In genomic region chr12:52010692-52011601, GRCh38 we compare ENCODE assay signal across 9 cellular contexts. TPM values are rescaled to one million over a fixed set of nuclear protein-coding genes. Genes with fewer than 3 reads are reported as not detected.
DNase-seq lines count a peak whose midpoint lies in the region; ATAC-seq and TF ChIP-seq lines count a peak whose summit lies in the region.
"Had no signal": no experiment of that assay in that cellular context is flagged by ENCODE, and none has a peak within 500 bp of the region (broad histone marks: within the 10 kb centered on the region; RNA-seq: fewer than 3 reads in every experiment).

No MANE protein-coding gene starts in this region.

- in situ Hi-C loops in HAP-1 (cut with MboI; ENCODE audit: low sequenced_read_pairs): no loop called here

- H3K9me3 ChIP-seq in heart right ventricle: no peaks in the 10 kb centered on the region
- H3K9me3 ChIP-seq in duodenal mucosa (ENCODE audit: control insufficient read depth in 1 of 2, low read length in 2 of 2): no peaks in the 10 kb centered on the region
- H3K9me3 ChIP-seq in muscle layer of duodenum (ENCODE audit: control insufficient read depth in 1 of 2, low read length in 2 of 2): no peaks in the 10 kb centered on the region
- H3K9me3 ChIP-seq in HAP-1: no peaks in the 10 kb centered on the region

- intact Hi-C loops in heart right ventricle (cut with DNase I) (no loop called here), Right ventricle myocardium inferior (cut with DNase I) (no loop called here)

- TF ChIP-seq CTCF in heart right ventricle (IDR thresholded peaks at IDR 0.05): no peak

- H3K27ac ChIP-seq in heart right ventricle (peak overlapping the region; percentile 92 to 98 (median 96)), duodenal mucosa (ENCODE audit: low read depth, low read length) (peak overlapping the region; percentile 50), muscle layer of duodenum (ENCODE audit: low read length) (peak overlapping the region; percentile 50), urinary bladder (ENCODE audit: low read depth) (peak overlapping the region; percentile 49)

- H3K36me3 ChIP-seq in heart right ventricle (peaks cover 0 to 58% (median 22%) of the 10 kb centered on the region in 9 donors), duodenal mucosa (ENCODE audit: control insufficient read depth in 1 of 2, insufficient read depth in 2 of 2, low read length in 2 of 2) (peaks cover 0 to 8% of the 10 kb centered on the region in 2 donors), muscle layer of duodenum (ENCODE audit: control insufficient read depth in 1 of 2, insufficient read depth in 2 of 2, low read length in 2 of 2) (peaks cover 8 to 9% of the 10 kb centered on the region in 2 donors), urinary bladder (ENCODE audit: insufficient read depth) (no peaks in the 10 kb centered on the region), HAP-1 (replicated peaks) (no peaks in the 10 kb centered on the region; the same call in 1 of the 2 replicates)

- H3K4me1 ChIP-seq in heart right ventricle: peaks cover 12 to 53% (median 41%) of the 10 kb centered on the region in 9 donors
- peaks cover 0 to 30% of the 10 kb centered on the region in 2 donors for H3K4me1 ChIP-seq in duodenal mucosa (ENCODE audit: control insufficient read depth in 1 of 2, insufficient read depth in 2 of 2, low read length in 2 of 2)
- peaks cover 0 to 38% of the 10 kb centered on the region in 2 donors for H3K4me1 ChIP-seq in muscle layer of duodenum (ENCODE audit: control insufficient read depth in 1 of 2, insufficient read depth in 2 of 2, low read length in 2 of 2)
- H3K4me1 ChIP-seq in urinary bladder (ENCODE audit: insufficient read depth): no peaks in the 10 kb centered on the region
- peaks cover 7% of the 10 kb centered on the region for H3K4me1 ChIP-seq in HAP-1

- ATAC-seq in heart right ventricle (no peak), Right ventricle myocardium inferior (no peak), GM21723 (IDR thresholded peaks at IDR 0.05; ENCODE audit: unreplicated experiment) (no peak)

- H3K9ac ChIP-seq in duodenal mucosa (ENCODE audit: low read depth in 1 of 2, low read length in 2 of 2): no peak overlapping the region

- no peak for DNase-seq in heart right ventricle
- no peak for DNase-seq in Right ventricle myocardium inferior (ENCODE audit: missing footprints)
- DNase-seq in NCI-H146 (lab: John Stamatoyannopoulos, UW): no peak
- DNase-seq in HAP-1 (ENCODE audit: low spot score in 2 of 2): no peak
- DNase-seq: NCI-H2107 had no signal

- H3K4me3 ChIP-seq in heart right ventricle (peak overlapping the region in 9 of 10 donors; percentile 22 to 96 (median 85)), duodenal mucosa (ENCODE audit: low read depth in 1 of 2, low read length in 2 of 2) (no peak overlapping the region), muscle layer of duodenum (ENCODE audit: low read depth in 1 of 2, low read length in 2 of 2) (no peak overlapping the region), urinary bladder (ENCODE audit: low read depth, low read length) (no peak overlapping the region), HAP-1 (no peak overlapping the region)

- H3K27me3 ChIP-seq in heart right ventricle (peaks cover 0 to 23% (median 9%) of the 10 kb centered on the region in 7 donors), duodenal mucosa (ENCODE audit: control insufficient read depth in 1 of 2, insufficient read depth in 2 of 2, low read length in 2 of 2) (peaks cover 6 to 15% of the 10 kb centered on the region in 2 donors), muscle layer of duodenum (ENCODE audit: low read depth, low read length) (no peaks in the 10 kb centered on the region), HAP-1 (ENCODE audit: low read depth) (no peaks in the 10 kb centered on the region)

- WGBS in heart right ventricle, 2 donors: 59 to 61% methylated on average over 8 of the region's 8 CpGs
- 51% methylated on average over 8 of the region's 8 CpGs for WGBS in urinary bladder

RNA-seq across cellular contexts. Expression of gene TAMALIN, which starts 4.2 kb away (rescaled TPM):
- total RNA-seq in heart right ventricle (10 to 100 TPM; 16.6 to 47.0 (median 23.9) TPM), Right ventricle myocardium inferior (20.3 TPM), urinary bladder (13.0 TPM)
- polyA plus RNA-seq in heart right ventricle (10 to 100 TPM; 27.2 to 58.8 TPM), urinary bladder (51.8 TPM)

RNA-seq across cellular contexts. Expression of gene NR4A1, which starts 40.3 kb away (rescaled TPM):
- total RNA-seq in heart right ventricle: 100 to 1,000 TPM in 6 of 10 donors, 10 to 100 TPM in 4; 34.6 to 588 (median 105) TPM
- 10 to 100 TPM; 53.2 to 83.0 TPM for polyA plus RNA-seq in heart right ventricle
- 40.6 TPM for total RNA-seq in Right ventricle myocardium inferior
- total RNA-seq in urinary bladder: 18.3 TPM
- polyA plus RNA-seq in urinary bladder: 307 TPM

RNA-seq across cellular contexts. Expression of gene ATG101, which starts 58.8 kb away (rescaled TPM):
- total RNA-seq in heart right ventricle (10 to 100 TPM; 17.5 to 31.8 (median 22.2) TPM), Right ventricle myocardium inferior (24.9 TPM), urinary bladder (20.4 TPM)
- polyA plus RNA-seq in heart right ventricle (10 to 100 TPM; 14.6 to 90.2 TPM), urinary bladder (46.4 TPM)

RNA-seq across cellular contexts. Expression of gene ACVR1B, which starts 59.4 kb away (rescaled TPM):
- 10 to 100 TPM in 5 of 10 donors, 1 to 10 TPM in 5; 8.4 to 15.5 (median 10.4) TPM for total RNA-seq in heart right ventricle
- 1 to 10 TPM; 5.8 to 8.0 TPM for polyA plus RNA-seq in heart right ventricle
- 10.8 TPM for total RNA-seq in Right ventricle myocardium inferior
- 9.5 TPM for total RNA-seq in urinary bladder
- 14.8 TPM for polyA plus RNA-seq in urinary bladder

Comparison
In these comparisons a context has a peak if more than half of its experiments do, and no peak if none do; other contexts are left out.
1. H3K4me3 ChIP-seq: peak in heart right ventricle (9 of 10); none in duodenal mucosa (0 of 2), muscle layer of duodenum (0 of 2), urinary bladder (single experiment) and HAP-1 (single experiment).
2. Peak in every context shown above with its lines, with median percentiles within 50 percentile points of each other: H3K27ac ChIP-seq.